In genomic region chr1:199399996-199400714, GRCh38 we compare ENCODE assay signal across 11 cellular contexts.
DNase-seq lines count a peak whose midpoint lies in the region; ATAC-seq and TF ChIP-seq lines count a peak whose summit lies in the region.
"Had no signal": no experiment of that assay in that cellular context is flagged by ENCODE, and none has a peak within 500 bp of the region (broad histone marks: within the 10 kb centered on the region; RNA-seq: fewer than 3 reads in every experiment).

No MANE protein-coding gene starts in this region.

- no peaks in the 10 kb centered on the region for H3K9me3 Mint-ChIP-seq in CD14-positive monocyte
- H3K9me3 Mint-ChIP-seq: GM23338; T-helper 1 cell treated with Interleukin-12 subunit alpha and Interleukin-12 subunit beta and Interleukin-4 antibody, amounts not matched to agents 30 μg/mL and 1 μg/mL, for 36 hours had no signal

- intact Hi-C loops in CD14-positive monocyte (cut with micrococcal nuclease), result no loop called here

- TF ChIP-seq CTCF in CD14-positive monocyte (IDR thresholded peaks at IDR 0.05), result peak; percentile 12

- H3K36me3 Mint-ChIP-seq in CD14-positive monocyte, result no peaks in the 10 kb centered on the region

- peak overlapping the region in 5 of 7 donors; percentile 0 to 90 (median 76) for H3K27ac Mint-ChIP-seq in CD14-positive monocyte
- H3K27ac Mint-ChIP-seq: GM23338; T-helper 1 cell treated with Interleukin-12 subunit alpha and Interleukin-12 subunit beta and Interleukin-4 antibody, amounts not matched to agents 30 μg/mL and 1 μg/mL, for 36 hours had no signal

- DNase-seq in CD14-positive monocyte (ENCODE audit: low spot score) (no peak), NOMO-1 treated with DMSO at 0.1 percent for 48 hours (lab: John Stamatoyannopoulos, UW; ENCODE audit: unreplicated experiment) (peak; percentile 88), NCI-H2029 treated with DMSO at 0.1 percent for 48 hours (lab: John Stamatoyannopoulos, UW) (no peak), NCI-H1417 treated with DMSO at 0.1 percent for 48 hours (lab: John Stamatoyannopoulos, UW) (no peak), NCI-H2196 (lab: John Stamatoyannopoulos, UW; ENCODE audit: unreplicated experiment) (no peak)
- no peak for DNase-seq in activated CD8-positive, alpha-beta memory T cell treated with anti-CD3 and anti-CD28 coated beads, Interleukin-2, amount 50 U/mL, for 4 hours
- DNase-seq: NCI-H187 had no signal

- H3K4me1 Mint-ChIP-seq in CD14-positive monocyte, result peaks cover 17% of the 10 kb centered on the region

- ATAC-seq in GM19397 (IDR thresholded peaks at IDR 0.05; ENCODE audit: unreplicated experiment) (peak; percentile 53), HG03039 (IDR thresholded peaks at IDR 0.05; ENCODE audit: unreplicated experiment) (peak; percentile 73)
- ATAC-seq: GM23338 had no signal

- peaks cover 0 to 2% (median 0%) of the 10 kb centered on the region in 3 donors for H3K27me3 Mint-ChIP-seq in CD14-positive monocyte (ENCODE audit: low read depth in 3 of 3)

- H3K4me3 Mint-ChIP-seq in CD14-positive monocyte, result peak overlapping the region in 1 of 2 donors; percentile 41
- H3K4me3 Mint-ChIP-seq: GM23338; T-helper 1 cell treated with Interleukin-12 subunit alpha and Interleukin-12 subunit beta and Interleukin-4 antibody, amounts not matched to agents 30 μg/mL and 1 μg/mL, for 36 hours had no signal
